ENCODE assay signal across 12 cellular contexts in genomic region chr5:756865-757345, GRCh38. TPM values are rescaled to one million over a fixed set of nuclear protein-coding genes. Genes with fewer than 3 reads are reported as not detected.
DNase-seq lines count a peak whose midpoint lies in the region; ATAC-seq and TF ChIP-seq lines count a peak whose summit lies in the region.
"Had no signal": no experiment of that assay in that cellular context is flagged by ENCODE, and none has a peak within 500 bp of the region (broad histone marks: within the 10 kb centered on the region; RNA-seq: fewer than 3 reads in every experiment).

No MANE protein-coding gene starts in this region.

- TF ChIP-seq POLR2A in breast epithelium (IDR thresholded peaks at IDR 0.05), result no peak

- peaks cover 10% of the 10 kb centered on the region for H3K36me3 Mint-ChIP-seq in MCF 10A (ENCODE audit: insufficient read depth, unreplicated experiment)
- no peaks in the 10 kb centered on the region for H3K36me3 Mint-ChIP-seq in activated naive CD8-positive, alpha-beta T cell treated with anti-CD3 and anti-CD28 coated beads for 36 hours

- H3K27ac Mint-ChIP-seq in MCF 10A (ENCODE audit: low read depth, unreplicated experiment), result no peak overlapping the region
- H3K27ac Mint-ChIP-seq in activated naive CD8-positive, alpha-beta T cell treated with anti-CD3 and anti-CD28 coated beads for 36 hours, result no peak overlapping the region
- H3K27ac Mint-ChIP-seq: T-helper 2 cell treated with Interferon-gamma antibody and Interleukin-4, amounts not matched to agents 5 μg/mL and 100 μg/mL, for 36 hours had no signal

- no peak for TF ChIP-seq CTCF in breast epithelium (IDR thresholded peaks at IDR 0.05)
- TF ChIP-seq CTCF in MCF 10A (IDR thresholded peaks at IDR 0.05; ENCODE audit: unreplicated experiment), result no peak
- no peak for TF ChIP-seq CTCF in foreskin keratinocyte (conservative IDR thresholded peaks at IDR 0.05)

- H3K27ac ChIP-seq in breast epithelium (no peak overlapping the region), foreskin keratinocyte (no peak overlapping the region), aorta (ENCODE audit: low read depth in 1 of 2, low read length in 2 of 2) (no peak overlapping the region)
- H3K27ac ChIP-seq: epithelial cell of prostate had no signal

- H3K4me3 ChIP-seq in breast epithelium (no peak overlapping the region), mucosa of stomach (ENCODE audit: low read length) (no peak overlapping the region), aorta (ENCODE audit: low read length in 2 of 2) (no peak overlapping the region)

- peak; percentile 17 to 54 for DNase-seq in breast epithelium (ENCODE audit: low spot score in 2 of 2)
- DNase-seq in MCF 10A (ENCODE audit: unreplicated experiment), result no peak
- no peak for DNase-seq in foreskin keratinocyte
- DNase-seq in aorta, result peak; percentile 54 to 86
- no peak for DNase-seq in activated naive CD8-positive, alpha-beta T cell treated with anti-CD3 and anti-CD28 coated beads for 36 hours
- no peak for DNase-seq in DMS114 treated with DMSO at 0.1 percent for 48 hours (lab: John Stamatoyannopoulos, UW; ENCODE audit: unreplicated experiment)
- DNase-seq in NCI-H524 (lab: John Stamatoyannopoulos, UW), result no peak
- DNase-seq: NCI-H1930; stimulated activated CD4-positive, alpha-beta T cell treated with anti-CD3 and anti-CD28 coated beads, Interleukin-4, amount 100 ng/mL, for 24 hours had no signal

- peaks cover 10% of the 10 kb centered on the region for H3K27me3 Mint-ChIP-seq in MCF 10A (ENCODE audit: insufficient read depth, unreplicated experiment)
- H3K27me3 Mint-ChIP-seq in activated naive CD8-positive, alpha-beta T cell treated with anti-CD3 and anti-CD28 coated beads for 36 hours, result no peaks in the 10 kb centered on the region

- WGBS in aorta, 2 donors, result 54 to 71% methylated on average over 10 to 11 of the region's 11 CpGs

- H3K4me1 ChIP-seq in breast epithelium (peaks cover 0 to 6% of the 10 kb centered on the region in 2 donors), foreskin keratinocyte (no peaks in the 10 kb centered on the region), mucosa of stomach (ENCODE audit: control insufficient read depth, insufficient read depth, low read length) (peaks cover 45% of the 10 kb centered on the region), aorta (ENCODE audit: control insufficient read depth in 1 of 2, insufficient read depth in 2 of 2, low read length in 2 of 2) (no peaks in the 10 kb centered on the region)

- no peaks in the 10 kb centered on the region for H3K4me1 Mint-ChIP-seq in MCF 10A (ENCODE audit: insufficient read depth, unreplicated experiment)
- peaks cover 7% of the 10 kb centered on the region for H3K4me1 Mint-ChIP-seq in activated naive CD8-positive, alpha-beta T cell treated with anti-CD3 and anti-CD28 coated beads for 36 hours

- BruUV-seq in MCF 10A (replicated peaks; lab: Mats Ljungman, UMichigan), result no TSS peak

- intact Hi-C loops in breast epithelium (cut with DNase I; ENCODE audit: low total_unique reads), result loop anchor here (5.0 kb wide), 1 partner anchor 85 kb away; no protein-coding TSS in a partner anchor
- intact Hi-C loops in MCF 10A (cut with micrococcal nuclease), result no loop called here
- intact Hi-C loops in aorta (cut with DNase I), result loop anchor here (2.0 kb wide), 1 partner anchor 90 kb away; no protein-coding TSS in a partner anchor

- H3K4me3 Mint-ChIP-seq in MCF 10A (ENCODE audit: unreplicated experiment), result no peak overlapping the region
- no peak overlapping the region for H3K4me3 Mint-ChIP-seq in activated naive CD8-positive, alpha-beta T cell treated with anti-CD3 and anti-CD28 coated beads for 36 hours
- H3K4me3 Mint-ChIP-seq: T-helper 2 cell treated with Interferon-gamma antibody and Interleukin-4, amounts not matched to agents 5 μg/mL and 100 μg/mL, for 36 hours had no signal

- H3K36me3 ChIP-seq in breast epithelium (no peaks in the 10 kb centered on the region), mucosa of stomach (ENCODE audit: control insufficient read depth, insufficient read depth, low read length) (no peaks in the 10 kb centered on the region), aorta (ENCODE audit: control insufficient read depth in 1 of 2, insufficient read depth in 2 of 2, low read length in 1 of 2) (no peaks in the 10 kb centered on the region)

- H3K9me3 ChIP-seq in breast epithelium (no peaks in the 10 kb centered on the region), mucosa of stomach (ENCODE audit: control insufficient read depth, low read length) (no peaks in the 10 kb centered on the region), aorta (ENCODE audit: control insufficient read depth, low read length) (no peaks in the 10 kb centered on the region)

- POLR2A ChIA-PET in MCF 10A (lab: Yijun Ruan, JAX), result no interaction called here

- peak overlapping the region; percentile 70 for H3K9ac ChIP-seq in mucosa of stomach (ENCODE audit: low read length)

- H3K9me3 Mint-ChIP-seq in MCF 10A (ENCODE audit: unreplicated experiment), result no peaks in the 10 kb centered on the region
- H3K9me3 Mint-ChIP-seq in activated naive CD8-positive, alpha-beta T cell treated with anti-CD3 and anti-CD28 coated beads for 36 hours, result no peaks in the 10 kb centered on the region
- H3K9me3 Mint-ChIP-seq: T-helper 2 cell treated with Interferon-gamma antibody and Interleukin-4, amounts not matched to agents 5 μg/mL and 100 μg/mL, for 36 hours had no signal

- H3K27me3 ChIP-seq in breast epithelium, result no peaks in the 10 kb centered on the region
- H3K27me3 ChIP-seq in foreskin keratinocyte, result peaks cover 24% of the 10 kb centered on the region
- H3K27me3 ChIP-seq in mucosa of stomach (ENCODE audit: control insufficient read depth, insufficient read depth, low read length), result no peaks in the 10 kb centered on the region
- no peaks in the 10 kb centered on the region for H3K27me3 ChIP-seq in aorta (ENCODE audit: control insufficient read depth in 1 of 2, insufficient read depth in 2 of 2, low read length in 1 of 2)

- CTCF ChIA-PET in MCF 10A (lab: Yijun Ruan, JAX), result interaction anchor here (0.7 kb wide), 2 partner anchors 569 to 1645 kb away, joined by 3 read pairs; no protein-coding TSS in a partner anchor

- ATAC-seq in foreskin keratinocyte (peak; percentile 29), aorta (ENCODE audit: low FRiP score) (peak; percentile 52)

RNA-seq across cellular contexts. Expression of gene ZDHHC11B, which starts 27.6 kb away (rescaled TPM):
- total RNA-seq in breast epithelium (1 to 10 TPM; 1.1 to 4.8 (median 3.9) TPM), MCF 10A (2022) (0.17 TPM in 1 of 2 replicates, not detected in the other), foreskin keratinocyte (0.14 TPM in 1 of 2 replicates, not detected in the other), aorta (10 to 100 TPM in 1 of 2 donors, 1 to 10 TPM in 1; 5.9 to 17.7 TPM)
- polyA plus RNA-seq in foreskin keratinocyte (0.04 TPM in 1 of 2 replicates, not detected in the other), aorta (1 to 10 TPM; 2.0 to 4.5 TPM)
- not detected for total RNA-seq in activated naive CD8-positive, alpha-beta T cell treated with anti-CD3 and anti-CD28 coated beads for 36 hours

Comparison
In these comparisons a context has a peak if more than half of its experiments do, and no peak if none do; other contexts are left out.
1. DNase-seq: peak in breast epithelium (2 of 2) and aorta (2 of 2); none in MCF 10A (single experiment), foreskin keratinocyte (0 of 2), activated naive CD8-positive, alpha-beta T cell treated with anti-CD3 and anti-CD28 coated beads for 36 hours (single experiment), DMS114 treated with DMSO at 0.1 percent for 48 hours (single experiment) and NCI-H524 (0 of 2).